ENCODE assay signal across 28 cellular contexts in the genomic region with DNA sequence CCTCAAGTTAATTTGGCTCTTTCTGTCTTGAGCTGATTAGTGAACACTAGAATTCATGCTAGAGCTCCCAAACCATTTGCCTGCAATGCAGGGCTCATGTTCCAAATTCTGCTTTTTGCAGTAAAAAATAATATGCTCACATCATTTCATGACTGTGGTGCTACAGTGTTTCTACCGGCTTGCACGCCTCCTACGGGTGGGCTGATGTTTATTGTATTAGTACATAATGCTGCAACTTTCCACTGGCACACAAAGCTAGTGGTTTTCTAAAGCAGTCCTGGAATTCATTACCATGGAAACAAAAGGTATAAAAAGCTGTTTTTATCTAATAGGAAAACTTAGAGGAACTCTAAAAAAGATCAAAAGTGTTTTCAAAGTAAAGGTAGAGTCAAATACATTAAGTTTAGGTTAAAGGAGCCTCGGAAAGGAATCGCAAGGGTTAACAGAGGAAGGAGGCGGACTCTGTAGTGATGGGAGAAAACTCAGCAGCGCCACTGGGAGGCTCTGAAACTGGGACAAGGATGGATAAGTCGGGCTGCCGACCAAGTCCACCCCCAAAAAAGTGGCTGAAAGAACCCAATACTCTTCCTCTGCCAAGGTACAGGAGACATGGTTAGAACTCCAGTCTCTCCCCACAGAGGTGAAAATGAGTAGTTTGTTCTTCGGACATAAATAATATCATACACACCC. TPM values are rescaled to one million over a fixed set of nuclear protein-coding genes. Genes with fewer than 3 reads are reported as not detected.
"Had no signal": no experiment of that assay in that cellular context is flagged by ENCODE, and none has a peak within 500 bp of the region (broad histone marks: within the 10 kb centered on the region; RNA-seq: fewer than 3 reads in every experiment).

No MANE protein-coding gene starts in this region.

- ATAC-seq: activated CD8-positive, alpha-beta T cell treated with anti-CD3 and anti-CD28 coated beads for 36 hours; activated T-cell treated with anti-CD3 and anti-CD28 coated beads, Interleukin-2, amount 50 U/mL, for 4 hours; activated T-helper 17 cell treated with anti-CD3 and anti-CD28 coated beads, Interleukin-2, amount 50 U/mL, for 72 hours; esophagus mucosa; mucosa of descending colon; sciatic nerve; stimulated activated effector memory CD8-positive, alpha-beta T cell treated with anti-CD3 and anti-CD28 coated beads, Interleukin-12 subunit alpha, Interleukin-12 subunit beta, amount 100 ng/mL, for 72 hours had no signal

- DNase-seq: activated CD4-positive, alpha-beta T cell treated with anti-CD3 and anti-CD28 coated beads, Interleukin-2, amount 50 U/mL, for 1 hour; activated CD4-positive, CD25-positive, alpha-beta regulatory T cell treated with anti-CD3 and anti-CD28 coated beads, Interleukin-2, amount 50 U/mL, for 72 hours; activated CD8-positive, alpha-beta T cell treated with anti-CD3 and anti-CD28 coated beads for 36 hours; activated gamma-delta T cell treated with Interleukin-2 at 50 U/mL for 16 hours; activated naive CD4-positive, alpha-beta T cell treated with anti-CD3 and anti-CD28 coated beads, Interleukin-2, amount 50 U/mL, for 16 hours; activated T-cell treated with anti-CD3 and anti-CD28 coated beads, Interleukin-2, amount 50 U/mL, for 4 hours; central memory CD4-positive, alpha-beta T cell; foreskin fibroblast; head of caudate nucleus; islet precursor cell; left ventricle myocardium inferior; mucosa of descending colon; stimulated activated CD4-positive, alpha-beta T cell treated with anti-CD3 and anti-CD28 coated beads, Interleukin-4, amount 100 ng/mL, for 24 hours; T-helper 9 cell; trophoblast cell; uterus; WERI-Rb-1 had no signal

- H3K36me3 ChIP-seq: breast epithelium, left ventricle myocardium inferior, neutrophil, thoracic aorta, uterus, WERI-Rb-1 had no signal

- H3K4me1 ChIP-seq: breast epithelium, left ventricle myocardium inferior, uterus had no signal

- H3K27ac ChIP-seq: breast epithelium, left ventricle myocardium inferior, neutrophil, skin epidermis, thoracic aorta, uterus, WERI-Rb-1 had no signal

- H3K4me3 ChIP-seq: breast epithelium, left ventricle myocardium inferior, lung, mucosa of descending colon, skin epidermis, thoracic aorta, uterus had no signal

- H3K9me3 ChIP-seq: breast epithelium, left ventricle myocardium inferior, mucosa of descending colon, neutrophil, thoracic aorta, uterus had no signal

RNA-seq across cellular contexts. Expression of gene GRM8, which starts 25.9 kb away (rescaled TPM):
- total RNA-seq: activated CD8-positive, alpha-beta T cell treated with anti-CD3 and anti-CD28 coated beads for 36 hours; activated T-cell treated with anti-CD3 and anti-CD28 coated beads, Interleukin-2, amount 50 U/mL, for 4 hours; activated T-helper 17 cell treated with anti-CD3 and anti-CD28 coated beads, Interleukin-2, amount 50 U/mL, for 72 hours; breast epithelium; esophagus mucosa; posterior vena cava; subcutaneous adipose tissue; thoracic aorta had no signal
